11 cellular contexts compared by ENCODE assay signal in the genomic region with DNA sequence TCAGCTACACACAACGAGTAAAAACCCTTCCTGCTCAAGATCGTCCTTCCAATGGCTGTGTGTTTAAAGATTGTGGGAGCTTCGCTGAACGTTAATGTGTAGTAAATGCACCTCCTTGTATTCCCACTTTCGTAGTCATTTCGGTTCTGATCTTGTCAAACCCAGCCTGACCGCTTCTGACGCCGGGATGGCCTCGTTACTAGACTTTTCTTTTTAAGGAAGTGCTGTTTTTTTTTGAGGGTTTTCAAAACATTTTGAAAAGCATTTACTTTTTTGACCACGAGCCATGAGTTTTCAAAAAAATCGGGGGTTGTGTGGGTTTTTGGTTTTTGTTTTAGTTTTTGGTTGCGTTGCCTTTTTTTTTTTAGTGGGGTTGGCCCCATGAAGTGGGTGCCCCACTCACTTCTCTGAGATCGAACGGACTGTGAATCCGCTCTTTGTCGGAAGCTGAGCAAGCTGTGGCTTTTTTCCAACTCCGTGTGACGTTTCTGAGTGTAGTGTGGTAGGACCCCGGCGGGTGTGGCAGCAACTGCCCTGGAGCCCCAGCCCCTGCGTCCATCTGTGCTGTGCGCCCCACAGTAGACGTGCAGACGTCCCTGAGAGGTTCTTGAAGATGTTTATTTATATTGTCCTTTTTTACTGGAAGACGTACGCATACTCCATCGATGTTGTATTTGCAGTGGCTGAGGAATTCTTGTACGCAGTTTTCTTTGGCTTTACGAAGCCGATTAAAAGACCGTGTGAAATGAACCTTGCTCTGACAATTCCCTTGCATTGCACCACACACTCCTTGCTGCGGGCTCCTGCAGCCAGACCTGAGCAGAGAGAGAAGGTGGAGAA. TPM values are rescaled to one million over a fixed set of nuclear protein-coding genes. Genes with fewer than 3 reads are reported as not detected.
DNase-seq lines count a peak whose midpoint lies in the region; ATAC-seq and TF ChIP-seq lines count a peak whose summit lies in the region.
"Had no signal": no experiment of that assay in that cellular context is flagged by ENCODE, and none has a peak within 500 bp of the region (broad histone marks: within the 10 kb centered on the region; RNA-seq: fewer than 3 reads in every experiment).

No MANE protein-coding gene starts in this region.

- H4K20me1 ChIP-seq in smooth muscle cell (ENCODE audit: low read depth), result peaks cover 48% of the 10 kb centered on the region

- 37 to 67% methylated on average over 13 to 30 of the region's 33 CpGs for WGBS in gastroesophageal sphincter (ENCODE audit: low coverage in 1 of 2), 2 donors
- 94% methylated on average over 33 of the region's 33 CpGs for WGBS in smooth muscle cell (ENCODE audit: low lambda C conversion rate)

- H3K4me3 Mint-ChIP-seq in WTC11, result peak overlapping the region; percentile 34

- H3K27ac ChIP-seq in HUES48 (ENCODE audit: low read depth, low read length) (peak overlapping the region; percentile 4), gastroesophageal sphincter (peak overlapping the region in 3 of 4 donors; percentile 99 to 100 (median 99)), smooth muscle cell (ENCODE audit: low read depth) (peak overlapping the region; percentile 94)
- H3K27ac ChIP-seq: ovary had no signal

- peaks cover 66% of the 10 kb centered on the region for H3K79me2 ChIP-seq in smooth muscle cell (ENCODE audit: low read depth)

- POLR2A ChIA-PET in WTC11 (lab: Charles Lee), result interaction anchor here (0.6 to 1.2 kb wide), 3 partner anchors 13 to 1227 kb away, joined by 3 read pairs; no protein-coding TSS in a partner anchor

- no peaks in the 10 kb centered on the region for H3K9me3 Mint-ChIP-seq in WTC11

- H3F3A ChIP-seq in smooth muscle cell (ENCODE audit: low read depth), result peaks cover 59% of the 10 kb centered on the region

- H3K27ac Mint-ChIP-seq in WTC11, result peak overlapping the region; percentile 94

- H3K36me3 ChIP-seq in HUES48 (ENCODE audit: control insufficient read depth, insufficient read depth, low read length) (peaks cover 51% of the 10 kb centered on the region), gastroesophageal sphincter (peaks cover 0 to 52% of the 10 kb centered on the region in 2 donors), smooth muscle cell (ENCODE audit: low read depth) (peaks cover 8% of the 10 kb centered on the region)
- H3K36me3 ChIP-seq: ovary had no signal

- H3K4me1 ChIP-seq in HUES48 (ENCODE audit: control insufficient read depth, insufficient read depth, low read length) (peaks cover 10% of the 10 kb centered on the region), gastroesophageal sphincter (peaks cover 3 to 84% (median 69%) of the 10 kb centered on the region in 3 donors), smooth muscle cell (ENCODE audit: low read depth) (peaks cover 49% of the 10 kb centered on the region)

- H2AFZ ChIP-seq in smooth muscle cell (ENCODE audit: low read depth), result no peak overlapping the region

- no peak overlapping the region for H3K4me2 ChIP-seq in smooth muscle cell

- ATAC-seq in WTC11 (no peak), gastroesophageal sphincter (no peak), GM18498 (IDR thresholded peaks at IDR 0.05; ENCODE audit: unreplicated experiment) (no peak)

- CTCF ChIA-PET in WTC11 (lab: Charles Lee), result interaction anchor here (3.0 kb wide), 1 partner anchor 28 kb away, joined by 24 read pairs; no protein-coding TSS in a partner anchor

- DNase-seq in WTC11 (ENCODE audit: low spot score) (no peak), smooth muscle cell (lab: John Stamatoyannopoulos, UW; ENCODE audit: unreplicated experiment) (no peak), globus pallidus (ENCODE audit: low spot score) (no peak), DMS53 (lab: John Stamatoyannopoulos, UW) (no peak), DMS114 treated with DMSO at 0.1 percent for 48 hours (lab: John Stamatoyannopoulos, UW; ENCODE audit: unreplicated experiment) (no peak)
- DNase-seq: NCI-H1105 had no signal

- TF ChIP-seq CTCF in WTC11 (IDR thresholded peaks at IDR 0.05) (no peak), gastroesophageal sphincter (IDR thresholded peaks at IDR 0.05) (no peak), smooth muscle cell (IDR thresholded peaks at IDR 0.05; ENCODE audit: borderline replicate concordance, insufficient read depth, poor library complexity, severe bottlenecking) (no peak)

- no peak overlapping the region for H3K4me3 ChIP-seq in HUES48 (ENCODE audit: low read depth, low read length)
- H3K4me3 ChIP-seq in gastroesophageal sphincter, result peak overlapping the region in 1 of 2 donors; percentile 96
- no peak overlapping the region for H3K4me3 ChIP-seq in smooth muscle cell
- H3K4me3 ChIP-seq: ovary had no signal

- H3K4me1 Mint-ChIP-seq in WTC11, result peaks cover 52% of the 10 kb centered on the region

- H3K9ac ChIP-seq in HUES48 (ENCODE audit: low read depth, low read length) (no peak overlapping the region), smooth muscle cell (ENCODE audit: low read depth) (no peak overlapping the region)

- no peak for TF ChIP-seq POLR2A in gastroesophageal sphincter (IDR thresholded peaks at IDR 0.05)

- peaks cover 4% of the 10 kb centered on the region; the same call in 1 of the 2 replicates for H3K27me3 ChIP-seq in HUES48 (ENCODE audit: control insufficient read depth, insufficient read depth, low read length)
- no peaks in the 10 kb centered on the region for H3K27me3 ChIP-seq in gastroesophageal sphincter
- H3K27me3 ChIP-seq in smooth muscle cell (ENCODE audit: low read depth), result no peaks in the 10 kb centered on the region
- H3K27me3 ChIP-seq: ovary had no signal

- H3K27me3 Mint-ChIP-seq in WTC11 (ENCODE audit: low read depth), result 0 out of 2 replicates have a peak, but pooled peaks cover 3% of the 10 kb centered on the region

- no peak for TF ChIP-seq EP300 in gastroesophageal sphincter (IDR thresholded peaks at IDR 0.05)

- peaks cover 45% of the 10 kb centered on the region for H3K36me3 Mint-ChIP-seq in WTC11

- no peaks in the 10 kb centered on the region for H3K9me3 ChIP-seq in HUES48 (ENCODE audit: control insufficient read depth, insufficient read depth, low read length)
- H3K9me3 ChIP-seq in gastroesophageal sphincter, result no peaks in the 10 kb centered on the region
- no peaks in the 10 kb centered on the region for H3K9me3 ChIP-seq in smooth muscle cell (replicated peaks; ENCODE audit: low read depth)
- H3K9me3 ChIP-seq: ovary had no signal

TF ChIP-seq in WTC11, 78 proteins besides CTCF, POLR2A, EP300 and RAD21:
- TF ChIP-seq RELA (CRISPR knock-in tag; IDR thresholded peaks at IDR 0.05; ENCODE audit: borderline replicate concordance), result 0 out of 2 replicates have a peak, but pooled peaks have one; percentile 22
- TF ChIP-seq, protein P1, sequence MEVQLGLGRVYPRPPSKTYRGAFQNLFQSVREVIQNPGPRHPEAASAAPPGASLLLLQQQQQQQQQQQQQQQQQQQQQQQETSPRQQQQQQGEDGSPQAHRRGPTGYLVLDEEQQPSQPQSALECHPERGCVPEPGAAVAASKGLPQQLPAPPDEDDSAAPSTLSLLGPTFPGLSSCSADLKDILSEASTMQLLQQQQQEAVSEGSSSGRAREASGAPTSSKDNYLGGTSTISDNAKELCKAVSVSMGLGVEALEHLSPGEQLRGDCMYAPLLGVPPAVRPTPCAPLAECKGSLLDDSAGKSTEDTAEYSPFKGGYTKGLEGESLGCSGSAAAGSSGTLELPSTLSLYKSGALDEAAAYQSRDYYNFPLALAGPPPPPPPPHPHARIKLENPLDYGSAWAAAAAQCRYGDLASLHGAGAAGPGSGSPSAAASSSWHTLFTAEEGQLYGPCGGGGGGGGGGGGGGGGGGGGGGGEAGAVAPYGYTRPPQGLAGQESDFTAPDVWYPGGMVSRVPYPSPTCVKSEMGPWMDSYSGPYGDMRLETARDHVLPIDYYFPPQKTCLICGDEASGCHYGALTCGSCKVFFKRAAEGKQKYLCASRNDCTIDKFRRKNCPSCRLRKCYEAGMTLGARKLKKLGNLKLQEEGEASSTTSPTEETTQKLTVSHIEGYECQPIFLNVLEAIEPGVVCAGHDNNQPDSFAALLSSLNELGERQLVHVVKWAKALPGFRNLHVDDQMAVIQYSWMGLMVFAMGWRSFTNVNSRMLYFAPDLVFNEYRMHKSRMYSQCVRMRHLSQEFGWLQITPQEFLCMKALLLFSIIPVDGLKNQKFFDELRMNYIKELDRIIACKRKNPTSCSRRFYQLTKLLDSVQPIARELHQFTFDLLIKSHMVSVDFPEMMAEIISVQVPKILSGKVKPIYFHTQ (CRISPR knock-in tag; IDR thresholded peaks at IDR 0.05), result no peak

RNA-seq across cellular contexts. Expression of a gene that starts 2.7 kb away (rescaled TPM):
- total RNA-seq in WTC11 (2021) (59.4 to 65.9 TPM (median 65.7 TPM) in 3 replicates), gastroesophageal sphincter (10 to 100 TPM; 14.2 to 42.2 (median 21.8) TPM), smooth muscle cell (33.4 and 41.5 TPM in 2 replicates)
- 75.6 and 78.1 TPM in 2 replicates for polyA plus RNA-seq in smooth muscle cell

RNA-seq across cellular contexts. Expression of a gene that starts 3.5 kb away (rescaled TPM):
- total RNA-seq in WTC11 (2021), result 256 to 298 TPM (median 256 TPM) in 3 replicates
- total RNA-seq in gastroesophageal sphincter, result 100 to 1,000 TPM; 350 to 708 (median 559) TPM
- 119 and 122 TPM in 2 replicates for total RNA-seq in smooth muscle cell
- polyA plus RNA-seq in smooth muscle cell, result 215 and 235 TPM in 2 replicates

RNA-seq across cellular contexts. Expression of a gene that starts 13.0 kb away (rescaled TPM):
- total RNA-seq in WTC11 (2021) (11.4 to 14.2 TPM (median 12.6 TPM) in 3 replicates), gastroesophageal sphincter (not detected), smooth muscle cell (6.2 and 7.4 TPM in 2 replicates)
- 0.89 and 1.2 TPM in 2 replicates for polyA plus RNA-seq in smooth muscle cell
- total RNA-seq: ovary, subcutaneous adipose tissue had no signal

RNA-seq across cellular contexts. Expression of a gene that starts 24.3 kb away (rescaled TPM):
- total RNA-seq in WTC11 (2021), result 189 to 190 TPM (median 189 TPM) in 3 replicates
- total RNA-seq in gastroesophageal sphincter, result 10 to 100 TPM; 20.0 to 40.1 (median 24.2) TPM
- total RNA-seq in smooth muscle cell, result 25.0 and 58.5 TPM in 2 replicates
- 65.3 and 70.6 TPM in 2 replicates for polyA plus RNA-seq in smooth muscle cell

RNA-seq across cellular contexts. Expression of a gene that starts 31.1 kb away (rescaled TPM):
- 262 to 277 TPM (median 270 TPM) in 3 replicates for total RNA-seq in WTC11 (2021)
- 100 to 1,000 TPM in 1 of 4 donors, 10 to 100 TPM in 3; 62.3 to 116 (median 84.1) TPM for total RNA-seq in gastroesophageal sphincter
- 29.1 and 68.8 TPM in 2 replicates for total RNA-seq in smooth muscle cell
- polyA plus RNA-seq in smooth muscle cell, result 265 and 272 TPM in 2 replicates

Comparison
In these comparisons a context has a peak if more than half of its experiments do, and no peak if none do; other contexts are left out.
1. H3K27ac ChIP-seq: peak in every context shown above with its lines; median percentile 99 in gastroesophageal sphincter; 94 in smooth muscle cell; 4 in HUES48.